ENCODE assay signal across 32 cellular contexts in genomic region chr4:62457356-62457755, GRCh38.
DNase-seq lines count a peak whose midpoint lies in the region; ATAC-seq lines count a peak whose summit lies in the region.
"Had no signal": no experiment of that assay in that cellular context is flagged by ENCODE, and none has a peak within 500 bp of the region (broad histone marks: within the 10 kb centered on the region; RNA-seq: fewer than 3 reads in every experiment).

No MANE protein-coding gene starts in this region.

- no peak overlapping the region for H3K23ac ChIP-seq in neuronal stem cell (ENCODE audit: low read depth, low read length, poor library complexity)

- no peaks in the 10 kb centered on the region for H3K36me3 ChIP-seq in neuronal stem cell (replicated peaks in 1 of 2; ENCODE audit: control insufficient read depth in 2 of 2, insufficient read depth in 2 of 2, low read length in 2 of 2)
- H3K36me3 ChIP-seq: MG63, ovary, spleen had no signal

- H3K9me3 Mint-ChIP-seq in natural killer cell treated with Interleukin-12 subunit alpha and Interleukin-12 subunit beta and Interleukin-15 and Interleukin-18, amount 100 ng/mL, for 72 hours: peaks cover 10% of the 10 kb centered on the region
- H3K9me3 Mint-ChIP-seq: brain, nephron, type B pancreatic cell had no signal

- H3K18ac ChIP-seq in neuronal stem cell (ENCODE audit: low read length): no peak overlapping the region

- H3K36me3 Mint-ChIP-seq in natural killer cell treated with Interleukin-12 subunit alpha and Interleukin-12 subunit beta and Interleukin-15 and Interleukin-18, amount 100 ng/mL, for 72 hours: no peaks in the 10 kb centered on the region
- H3K36me3 Mint-ChIP-seq: brain; stimulated activated effector memory CD8-positive, alpha-beta T cell treated with anti-CD3 and anti-CD28 coated beads, Interleukin-12 subunit alpha, Interleukin-12 subunit beta, amount 100 ng/mL, for 72 hours; type B pancreatic cell had no signal

- H3K27me3 ChIP-seq in neuronal stem cell (ENCODE audit: control insufficient read depth in 3 of 3, insufficient read depth in 3 of 3, low read depth in 1 of 3, low read length in 3 of 3): no peaks in the 10 kb centered on the region
- H3K27me3 ChIP-seq: MG63, ovary, spleen had no signal

- no peak overlapping the region for H3K4me3 Mint-ChIP-seq in natural killer cell treated with Interleukin-12 subunit alpha and Interleukin-12 subunit beta and Interleukin-15 and Interleukin-18, amount 100 ng/mL, for 72 hours
- H3K4me3 Mint-ChIP-seq: brain; IgD-negative memory B cell; nephron; stimulated activated effector memory CD8-positive, alpha-beta T cell treated with anti-CD3 and anti-CD28 coated beads, Interleukin-12 subunit alpha, Interleukin-12 subunit beta, amount 100 ng/mL, for 72 hours; type B pancreatic cell had no signal

- H3K27ac Mint-ChIP-seq in natural killer cell treated with Interleukin-12 subunit alpha and Interleukin-12 subunit beta and Interleukin-15 and Interleukin-18, amount 100 ng/mL, for 72 hours: no peak overlapping the region
- H3K27ac Mint-ChIP-seq: brain; IgD-negative memory B cell; nephron; stimulated activated effector memory CD8-positive, alpha-beta T cell treated with anti-CD3 and anti-CD28 coated beads, Interleukin-12 subunit alpha, Interleukin-12 subunit beta, amount 100 ng/mL, for 72 hours; type B pancreatic cell had no signal

- H3K9ac ChIP-seq in neuronal stem cell (ENCODE audit: low read depth, low read length, poor library complexity): no peak overlapping the region
- H3K9ac ChIP-seq: GM23248 had no signal

- no peak overlapping the region for H2BK12ac ChIP-seq in neuronal stem cell (ENCODE audit: low read length)

- no peaks in the 10 kb centered on the region for H3K79me1 ChIP-seq in neuronal stem cell (ENCODE audit: low read depth, low read length)

- H3K4me1 ChIP-seq in neuronal stem cell (ENCODE audit: control insufficient read depth in 2 of 2, insufficient read depth in 1 of 2, low read depth in 1 of 2, low read length in 2 of 2): no peaks in the 10 kb centered on the region
- H3K4me1 ChIP-seq: spleen had no signal

- H3K27me3 Mint-ChIP-seq in natural killer cell treated with Interleukin-12 subunit alpha and Interleukin-12 subunit beta and Interleukin-15 and Interleukin-18, amount 100 ng/mL, for 72 hours: no peaks in the 10 kb centered on the region
- H3K27me3 Mint-ChIP-seq: IgD-negative memory B cell, type B pancreatic cell had no signal

- no peak overlapping the region for H3K14ac ChIP-seq in neuronal stem cell (ENCODE audit: low read length)

- H3K27ac ChIP-seq in neuronal stem cell (replicated peaks; ENCODE audit: low read length): no peak overlapping the region
- H3K27ac ChIP-seq: C4-2B, GM23248, HL-60, ovary, spleen had no signal

- H3K4me1 Mint-ChIP-seq in natural killer cell treated with Interleukin-12 subunit alpha and Interleukin-12 subunit beta and Interleukin-15 and Interleukin-18, amount 100 ng/mL, for 72 hours (ENCODE audit: low read depth in 2 of 2): no peaks in the 10 kb centered on the region
- H3K4me1 Mint-ChIP-seq: brain; IgD-negative memory B cell; nephron; stimulated activated effector memory CD8-positive, alpha-beta T cell treated with anti-CD3 and anti-CD28 coated beads, Interleukin-12 subunit alpha, Interleukin-12 subunit beta, amount 100 ng/mL, for 72 hours had no signal

- no peak overlapping the region for H2AK5ac ChIP-seq in neuronal stem cell (ENCODE audit: low read depth, low read length)

- no peaks in the 10 kb centered on the region for H3K9me3 ChIP-seq in neuronal stem cell (replicated peaks in 1 of 2; ENCODE audit: control insufficient read depth in 2 of 2, insufficient read depth in 1 of 2, low read depth in 1 of 2, low read length in 2 of 2)
- H3K9me3 ChIP-seq: MG63, mucosa of descending colon, ovary had no signal

- DNase-seq in H4 (ENCODE audit: low spot score) (peak; percentile 16), LoVo (ENCODE audit: low spot score) (peak; percentile 9), astrocyte of the hippocampus (ENCODE audit: low read depth, low spot score) (peak; percentile 13), neuronal stem cell (ENCODE audit: low spot score) (no peak), SIG-M5 (lab: John Stamatoyannopoulos, UW) (no peak)
- DNase-seq in stimulated activated CD4-positive, alpha-beta T cell treated with anti-CD3 and anti-CD28 coated beads, Interleukin-15, amount 100 ng/mL, for 24 hours: no peak
- no peak for DNase-seq in natural killer cell treated with Interleukin-12 subunit alpha and Interleukin-12 subunit beta and Interleukin-15 and Interleukin-18, amount 100 ng/mL, for 72 hours (ENCODE audit: low spot score)
- DNase-seq: activated CD4-positive, alpha-beta T cell treated with anti-CD3 and anti-CD28 coated beads, Interleukin-2, amount 50 U/mL, for 1 hour; activated naive CD4-positive, alpha-beta T cell; activated T-cell treated with anti-CD3 and anti-CD28 coated beads, Interleukin-2, amount 50 U/mL, for 48 hours; Calu3; glutamatergic neuron; GM23248; kidney; MG63; mucosa of descending colon; NCI-H1436 treated with DMSO at 0.1 percent for 48 hours; NCI-H2107; NCI-H446; ovary; retina; SHP77; spleen; stimulated activated CD4-positive, alpha-beta T cell treated with anti-CD3 and anti-CD28 coated beads, Interleukin-4, amount 100 ng/mL, for 1 hour; T-helper 9 cell had no signal

- H4K91ac ChIP-seq in neuronal stem cell (ENCODE audit: low read depth, low read length, poor library complexity): no peak overlapping the region

- no peak overlapping the region for H2BK120ac ChIP-seq in neuronal stem cell (ENCODE audit: low read depth, low read length)

- no peak overlapping the region for H2BK15ac ChIP-seq in neuronal stem cell (ENCODE audit: low read length)

- peak overlapping the region; percentile 4 for H2AFZ ChIP-seq in neuronal stem cell (ENCODE audit: low read length)
- H2AFZ ChIP-seq: GM23248 had no signal

- WGBS in neuronal stem cell (ENCODE audit: extremely low coverage in 2 of 2, insufficient read length in 2 of 2, insufficient replicate concordance in 1 of 2), 2 donors: no CpG with 5 or more reads among the region's 5 CpGs

- no peak overlapping the region for H4K8ac ChIP-seq in neuronal stem cell (ENCODE audit: low read depth, low read length)

- ATAC-seq in natural killer cell treated with Interleukin-12 subunit alpha and Interleukin-12 subunit beta and Interleukin-15 and Interleukin-18, amount 100 ng/mL, for 72 hours: no peak
- ATAC-seq: mucosa of descending colon; stimulated activated effector memory CD8-positive, alpha-beta T cell treated with anti-CD3 and anti-CD28 coated beads, Interleukin-12 subunit alpha, Interleukin-12 subunit beta, amount 100 ng/mL, for 72 hours had no signal

- no peak overlapping the region for H3K4me2 ChIP-seq in neuronal stem cell (ENCODE audit: insufficient read depth, low read length, poor library complexity, severe bottlenecking)

- no peak overlapping the region for H3K4ac ChIP-seq in neuronal stem cell (ENCODE audit: low read length)

- H3K4me3 ChIP-seq in neuronal stem cell (ENCODE audit: low read length in 2 of 2): no peak overlapping the region
- H3K4me3 ChIP-seq: GM23248, MG63, mucosa of descending colon, ovary, spleen had no signal

- H2BK5ac ChIP-seq in neuronal stem cell (ENCODE audit: low read length): no peak overlapping the region

Comparison
In these comparisons a context has a peak if more than half of its experiments do, and no peak if none do; other contexts are left out.
1. DNase-seq: peak in H4 (single experiment), LoVo (single experiment) and astrocyte of the hippocampus (single experiment); none in neuronal stem cell (single experiment), SIG-M5 (single experiment), stimulated activated CD4-positive, alpha-beta T cell treated with anti-CD3 and anti-CD28 coated beads, Interleukin-15, amount 100 ng/mL, for 24 hours (single experiment) and natural killer cell treated with Interleukin-12 subunit alpha and Interleukin-12 subunit beta and Interleukin-15 and Interleukin-18, amount 100 ng/mL, for 72 hours (single experiment).